31 cellular contexts compared by ENCODE assay signal in the genomic region with DNA sequence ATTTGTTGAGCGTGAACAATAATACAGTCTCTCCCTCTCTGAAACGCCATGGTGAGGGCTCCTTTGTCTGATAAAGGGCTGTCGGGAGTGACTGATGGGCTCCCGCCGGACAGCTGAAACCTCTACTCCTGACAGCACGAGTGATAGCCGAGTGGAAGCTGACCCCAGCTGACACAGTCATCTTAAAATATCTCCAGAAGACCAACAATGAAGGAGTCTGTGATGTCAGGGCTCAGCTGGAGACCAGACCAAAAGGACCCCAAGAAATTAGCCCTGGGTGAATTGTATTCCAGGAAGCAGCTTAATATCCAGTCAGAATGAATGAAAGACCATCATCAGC. TPM values are rescaled to one million over a fixed set of nuclear protein-coding genes. Genes with fewer than 3 reads are reported as not detected.
"Had no signal": no experiment of that assay in that cellular context is flagged by ENCODE, and none has a peak within 500 bp of the region (broad histone marks: within the 10 kb centered on the region; RNA-seq: fewer than 3 reads in every experiment).

No MANE protein-coding gene starts in this region.

- H3K4me3 ChIP-seq: ascending aorta, breast epithelium, SJCRH30, SK-N-MC had no signal

- H3K9me3 Mint-ChIP-seq: activated CD4-positive, alpha-beta T cell treated with anti-CD3 and anti-CD28 coated beads, Interleukin-2, amount 10 ng/mL, durations not matched to agents 7 days and 5 days; activated naive CD4-positive, alpha-beta T cell treated with anti-CD3 and anti-CD28 coated beads, Interleukin-2, amount 50 U/mL, for 24 hours; activated naive CD8-positive, alpha-beta T cell treated with anti-CD3 and anti-CD28 coated beads, Interleukin-2, amount 10 ng/mL, durations not matched to agents 7 days and 5 days; activated T-cell treated with anti-CD3 and anti-CD28 coated beads, Interleukin-2, amount 50 U/mL, for 24 hours; activated T-helper 2 cell treated with anti-CD3 and anti-CD28 coated beads, Interferon-gamma antibody, Interleukin-2, Interleukin-4, amounts not matched to agents 10 μg/mL and 5 μg/mL and 100 μg/mL, durations not matched to agents 14 hours and 24 hours and 36 hours; T-helper 1 cell treated with Interleukin-12 subunit alpha and Interleukin-12 subunit beta and Interleukin-4 antibody, amounts not matched to agents 30 μg/mL and 1 μg/mL, for 36 hours; T-helper 2 cell treated with Interferon-gamma antibody and Interleukin-4, amounts not matched to agents 5 μg/mL and 100 μg/mL, for 36 hours; WTC11 had no signal

- H3K4me3 Mint-ChIP-seq: activated CD4-positive, alpha-beta T cell treated with anti-CD3 and anti-CD28 coated beads for 36 hours; activated CD4-positive, alpha-beta T cell treated with anti-CD3 and anti-CD28 coated beads, Interleukin-2, amount 10 ng/mL, durations not matched to agents 7 days and 5 days; activated CD8-positive, alpha-beta T cell treated with anti-CD3 and anti-CD28 coated beads, Interleukin-2, amount 10 ng/mL, durations not matched to agents 7 days and 5 days; activated naive CD4-positive, alpha-beta T cell treated with anti-CD3 and anti-CD28 coated beads, Interleukin-2, amount 50 U/mL, for 24 hours; activated naive CD8-positive, alpha-beta T cell treated with anti-CD3 and anti-CD28 coated beads, Interleukin-2, amount 10 ng/mL, durations not matched to agents 7 days and 5 days; activated T-cell treated with anti-CD3 and anti-CD28 coated beads, Interleukin-2, amount 50 U/mL, for 24 hours; T-helper 1 cell treated with Interleukin-12 subunit alpha and Interleukin-12 subunit beta and Interleukin-4 antibody, amounts not matched to agents 30 μg/mL and 1 μg/mL, for 36 hours; T-helper 2 cell treated with Interferon-gamma antibody and Interleukin-4, amounts not matched to agents 5 μg/mL and 100 μg/mL, for 36 hours; WTC11 had no signal

- H3K9me3 ChIP-seq: ascending aorta, breast epithelium, SJCRH30 had no signal

- H3K36me3 Mint-ChIP-seq: activated naive CD4-positive, alpha-beta T cell treated with anti-CD3 and anti-CD28 coated beads, Interleukin-2, amount 50 U/mL, for 24 hours; activated naive CD8-positive, alpha-beta T cell treated with anti-CD3 and anti-CD28 coated beads, Interleukin-2, amount 10 ng/mL, durations not matched to agents 7 days and 5 days; WTC11 had no signal

- H3K27me3 Mint-ChIP-seq: activated naive CD4-positive, alpha-beta T cell treated with anti-CD3 and anti-CD28 coated beads, Interleukin-2, amount 50 U/mL, for 24 hours; activated T-cell treated with anti-CD3 and anti-CD28 coated beads, Interleukin-2, amount 50 U/mL, for 24 hours had no signal

- DNase-seq: activated CD4-positive, alpha-beta T cell treated with anti-CD3 and anti-CD28 coated beads for 36 hours; activated CD4-positive, alpha-beta T cell treated with anti-CD3 and anti-CD28 coated beads, Interleukin-2, amount 10 ng/mL, durations not matched to agents 7 days and 5 days; activated CD4-positive, alpha-beta T cell treated with anti-CD3 and anti-CD28 coated beads, Interleukin-2, amount 50 U/mL, for 48 hours; activated CD8-positive, alpha-beta T cell treated with anti-CD3 and anti-CD28 coated beads, Interleukin-2, amount 10 ng/mL, durations not matched to agents 7 days and 5 days; activated gamma-delta T cell; activated naive CD4-positive, alpha-beta T cell treated with Interleukin-2 at 50 U/mL for 16 hours; activated naive CD8-positive, alpha-beta T cell treated with anti-CD3 and anti-CD28 coated beads, Interleukin-2, amount 10 ng/mL, durations not matched to agents 7 days and 5 days; activated T-cell treated with anti-CD3 and anti-CD28 coated beads, Interleukin-2, amount 50 U/mL, for 24 hours; amygdala; caudate nucleus; NCI-H1092 treated with DMSO at 0.1 percent for 48 hours; NCI-H187 treated with DMSO at 0.1 percent for 48 hours; NCI-H2081; NCI-H226; NCI-H524 treated with DMSO at 0.1 percent for 48 hours; SHP77 had no signal

- H3K4me1 Mint-ChIP-seq: activated CD4-positive, alpha-beta T cell treated with anti-CD3 and anti-CD28 coated beads for 36 hours; activated CD4-positive, alpha-beta T cell treated with anti-CD3 and anti-CD28 coated beads, Interleukin-2, amount 10 ng/mL, durations not matched to agents 7 days and 5 days; activated naive CD4-positive, alpha-beta T cell treated with anti-CD3 and anti-CD28 coated beads, Interleukin-2, amount 50 U/mL, for 24 hours; WTC11 had no signal

- H3K27ac ChIP-seq: ascending aorta, breast epithelium, SJCRH30, SK-N-MC had no signal

- H3K27me3 ChIP-seq: ascending aorta, breast epithelium, SJCRH30 had no signal

- H3K27ac Mint-ChIP-seq: activated CD4-positive, alpha-beta T cell treated with anti-CD3 and anti-CD28 coated beads for 36 hours; activated CD4-positive, alpha-beta T cell treated with anti-CD3 and anti-CD28 coated beads, Interleukin-2, amount 10 ng/mL, durations not matched to agents 7 days and 5 days; activated CD8-positive, alpha-beta T cell treated with anti-CD3 and anti-CD28 coated beads, Interleukin-2, amount 10 ng/mL, durations not matched to agents 7 days and 5 days; activated naive CD4-positive, alpha-beta T cell treated with anti-CD3 and anti-CD28 coated beads, Interleukin-2, amount 50 U/mL, for 24 hours; activated naive CD8-positive, alpha-beta T cell treated with anti-CD3 and anti-CD28 coated beads, Interleukin-2, amount 10 ng/mL, durations not matched to agents 7 days and 5 days; activated T-cell treated with anti-CD3 and anti-CD28 coated beads, Interleukin-2, amount 50 U/mL, for 24 hours; activated T-helper 2 cell treated with anti-CD3 and anti-CD28 coated beads, Interferon-gamma antibody, Interleukin-2, Interleukin-4, amounts not matched to agents 10 μg/mL and 5 μg/mL and 100 μg/mL, durations not matched to agents 14 hours and 24 hours and 36 hours; T-helper 1 cell treated with Interleukin-12 subunit alpha and Interleukin-12 subunit beta and Interleukin-4 antibody, amounts not matched to agents 30 μg/mL and 1 μg/mL, for 36 hours; T-helper 2 cell treated with Interferon-gamma antibody and Interleukin-4, amounts not matched to agents 5 μg/mL and 100 μg/mL, for 36 hours; WTC11 had no signal

- H3K4me1 ChIP-seq: ascending aorta, breast epithelium had no signal

- H3K36me3 ChIP-seq: ascending aorta, breast epithelium, SJCRH30 had no signal

- ATAC-seq: activated CD4-positive, alpha-beta T cell treated with anti-CD3 and anti-CD28 coated beads for 36 hours; activated CD4-positive, CD25-positive, alpha-beta regulatory T cell treated with anti-CD3 and anti-CD28 coated beads, Interleukin-2, amount 50 U/mL, for 24 hours; activated CD8-positive, alpha-beta T cell treated with anti-CD3 and anti-CD28 coated beads, Interleukin-2, amount 10 ng/mL, durations not matched to agents 7 days and 5 days; Panc1; WTC11 had no signal

RNA-seq across cellular contexts. Expression of a gene that starts 22.4 kb away (rescaled TPM):
- total RNA-seq: activated CD4-positive, alpha-beta T cell treated with anti-CD3 and anti-CD28 coated beads for 36 hours; activated CD4-positive, alpha-beta T cell treated with anti-CD3 and anti-CD28 coated beads, Interleukin-2, amount 10 ng/mL, durations not matched to agents 7 days and 5 days; activated CD8-positive, alpha-beta T cell treated with anti-CD3 and anti-CD28 coated beads, Interleukin-2, amount 10 ng/mL, durations not matched to agents 7 days and 5 days; activated naive CD8-positive, alpha-beta T cell treated with anti-CD3 and anti-CD28 coated beads, Interleukin-2, amount 10 ng/mL, durations not matched to agents 7 days and 5 days; activated T-helper 2 cell treated with anti-CD3 and anti-CD28 coated beads, Interferon-gamma antibody, Interleukin-2, Interleukin-4, amounts not matched to agents 10 μg/mL and 5 μg/mL and 100 μg/mL, durations not matched to agents 14 hours and 24 hours and 36 hours; ascending aorta; breast epithelium; M059J; NCI-H460; RPMI7951; SJCRH30; WTC11 had no signal
- polyA plus RNA-seq: adipose tissue had no signal
